ENCODE assay signal across 8 cellular contexts in the genomic region with DNA sequence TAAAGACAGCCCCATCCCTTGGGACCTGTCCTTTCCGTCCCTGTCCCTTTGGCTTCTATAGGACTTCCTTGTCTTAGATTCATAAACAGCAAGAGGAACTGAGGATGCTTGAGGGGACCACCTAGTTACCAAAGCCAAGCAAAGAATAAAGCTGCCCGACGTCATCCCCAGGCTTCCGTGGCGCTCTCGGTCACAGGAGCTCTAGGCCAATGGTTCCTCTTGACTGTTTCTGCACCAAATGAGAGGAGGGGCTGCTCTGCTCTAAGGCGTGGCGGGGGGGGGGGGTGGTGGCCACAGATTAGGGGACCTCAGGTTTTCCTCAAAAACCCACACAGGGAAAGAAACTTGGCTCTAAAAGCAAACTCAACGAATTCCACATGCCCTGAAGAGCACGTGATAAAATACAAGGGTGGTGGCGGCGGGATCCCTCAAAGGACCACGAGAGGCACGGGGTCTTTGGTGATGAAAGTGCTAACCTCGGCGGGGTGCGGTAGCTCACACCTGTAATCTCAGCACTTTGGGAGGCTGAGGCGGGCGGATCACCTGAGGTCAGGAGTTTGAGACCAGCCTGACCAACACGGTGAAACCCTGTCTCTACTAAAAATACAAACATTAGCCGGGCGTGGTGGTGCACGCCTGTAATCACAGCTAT. TPM values are rescaled to one million over a fixed set of nuclear protein-coding genes. Genes with fewer than 3 reads are reported as not detected.
DNase-seq lines count a peak whose midpoint lies in the region; ATAC-seq lines count a peak whose summit lies in the region.

No MANE protein-coding gene starts in this region.

- no peaks in the 10 kb centered on the region for H3K9me3 Mint-ChIP-seq in activated CD4-positive, alpha-beta T cell treated with anti-CD3 and anti-CD28 coated beads, Interleukin-2, amount 10 ng/mL, durations not matched to agents 24 days and 14 days
- no peaks in the 10 kb centered on the region for H3K9me3 Mint-ChIP-seq in activated naive CD4-positive, alpha-beta T cell treated with anti-CD3 and anti-CD28 coated beads, Interleukin-2, amount 50 U/mL, for 72 hours

- H3K4me3 Mint-ChIP-seq in activated CD4-positive, alpha-beta T cell treated with anti-CD3 and anti-CD28 coated beads, Interleukin-2, amount 10 ng/mL, durations not matched to agents 24 days and 14 days: peak overlapping the region; percentile 83

- peak; percentile 17 for ATAC-seq in HG03354 (IDR thresholded peaks at IDR 0.05; ENCODE audit: poor library complexity, severe bottlenecking, unreplicated experiment)
- ATAC-seq in activated naive CD4-positive, alpha-beta T cell treated with anti-CD3 and anti-CD28 coated beads, Interleukin-2, amount 50 U/mL, for 72 hours: peak; percentile 1 to 4

- H3K27me3 Mint-ChIP-seq in activated CD4-positive, alpha-beta T cell treated with anti-CD3 and anti-CD28 coated beads, Interleukin-2, amount 10 ng/mL, durations not matched to agents 24 days and 14 days: no peaks in the 10 kb centered on the region

- H3K4me1 Mint-ChIP-seq in activated CD4-positive, alpha-beta T cell treated with anti-CD3 and anti-CD28 coated beads, Interleukin-2, amount 10 ng/mL, durations not matched to agents 24 days and 14 days: peaks cover 77% of the 10 kb centered on the region

- H3K27ac Mint-ChIP-seq in activated CD4-positive, alpha-beta T cell treated with anti-CD3 and anti-CD28 coated beads, Interleukin-2, amount 10 ng/mL, durations not matched to agents 24 days and 14 days: peak overlapping the region; percentile 98
- H3K27ac Mint-ChIP-seq in activated naive CD4-positive, alpha-beta T cell treated with anti-CD3 and anti-CD28 coated beads, Interleukin-2, amount 50 U/mL, for 72 hours: peak overlapping the region; percentile 98 to 100

- intact Hi-C loops in activated CD4-positive, alpha-beta T cell treated with anti-CD3 and anti-CD28 coated beads, Interleukin-2, amount 10 ng/mL, durations not matched to agents 24 days and 14 days (cut with micrococcal nuclease): loop anchor here (1.0 to 10.0 kb wide), 8 partner anchors 43 to 1388 kb away; partner anchors contain the start of genes FAM78A and TOR1A

- DNase-seq in activated CD4-positive, alpha-beta T cell treated with anti-CD3 and anti-CD28 coated beads, Interleukin-2, amount 10 ng/mL, durations not matched to agents 24 days and 14 days: peak; percentile 81
- DNase-seq in activated CD4-positive, alpha-beta T cell treated with anti-CD3 and anti-CD28 coated beads for 4 hours: no peak
- no peak for DNase-seq in activated naive CD4-positive, alpha-beta T cell treated with anti-CD3 and anti-CD28 coated beads, Interleukin-2, amount 50 U/mL, for 72 hours (ENCODE audit: low spot score in 2 of 2)
- DNase-seq in stimulated activated CD8-positive, alpha-beta memory T cell treated with anti-CD3 and anti-CD28 coated beads, Interleukin-4, amount 100 ng/mL, for 48 hours: peak; percentile 65
- DNase-seq in globus pallidus (ENCODE audit: low spot score) (no peak), HuH-7.5 (ENCODE audit: low spot score) (no peak), HK-2 (ENCODE audit: unreplicated experiment) (no peak)

- peaks cover 55% of the 10 kb centered on the region for H3K36me3 Mint-ChIP-seq in activated CD4-positive, alpha-beta T cell treated with anti-CD3 and anti-CD28 coated beads, Interleukin-2, amount 10 ng/mL, durations not matched to agents 24 days and 14 days (ENCODE audit: low read depth)
- H3K36me3 Mint-ChIP-seq in activated naive CD4-positive, alpha-beta T cell treated with anti-CD3 and anti-CD28 coated beads, Interleukin-2, amount 50 U/mL, for 72 hours: peaks cover 40 to 47% of the 10 kb centered on the region in 2 donors

RNA-seq across cellular contexts. Expression of gene USP20, which starts 53.7 kb away (rescaled TPM):
- 44.3 and 47.2 TPM in 2 replicates for total RNA-seq in activated CD4-positive, alpha-beta T cell treated with anti-CD3 and anti-CD28 coated beads, Interleukin-2, amount 10 ng/mL, durations not matched to agents 24 days and 14 days
- total RNA-seq in activated naive CD4-positive, alpha-beta T cell treated with anti-CD3 and anti-CD28 coated beads, Interleukin-2, amount 50 U/mL, for 72 hours: 10 to 100 TPM; 50.7 to 58.5 TPM

RNA-seq across cellular contexts. Expression of gene C9orf78, which starts 53.9 kb away (rescaled TPM):
- 59.9 and 60.9 TPM in 2 replicates for total RNA-seq in activated CD4-positive, alpha-beta T cell treated with anti-CD3 and anti-CD28 coated beads, Interleukin-2, amount 10 ng/mL, durations not matched to agents 24 days and 14 days
- total RNA-seq in activated naive CD4-positive, alpha-beta T cell treated with anti-CD3 and anti-CD28 coated beads, Interleukin-2, amount 50 U/mL, for 72 hours: 10 to 100 TPM; 43.9 to 58.4 TPM

Comparison
In these comparisons a context has a peak if more than half of its experiments do, and no peak if none do; other contexts are left out.
1. DNase-seq: peak in activated CD4-positive, alpha-beta T cell treated with anti-CD3 and anti-CD28 coated beads, Interleukin-2, amount 10 ng/mL, durations not matched to agents 24 days and 14 days (single experiment) and stimulated activated CD8-positive, alpha-beta memory T cell treated with anti-CD3 and anti-CD28 coated beads, Interleukin-4, amount 100 ng/mL, for 48 hours (single experiment); none in activated CD4-positive, alpha-beta T cell treated with anti-CD3 and anti-CD28 coated beads for 4 hours (0 of 2), activated naive CD4-positive, alpha-beta T cell treated with anti-CD3 and anti-CD28 coated beads, Interleukin-2, amount 50 U/mL, for 72 hours (0 of 2), globus pallidus (single experiment), HuH-7.5 (single experiment) and HK-2 (single experiment).